Comparison of ENCODE assay signal across 8 cellular contexts in the genomic region with DNA sequence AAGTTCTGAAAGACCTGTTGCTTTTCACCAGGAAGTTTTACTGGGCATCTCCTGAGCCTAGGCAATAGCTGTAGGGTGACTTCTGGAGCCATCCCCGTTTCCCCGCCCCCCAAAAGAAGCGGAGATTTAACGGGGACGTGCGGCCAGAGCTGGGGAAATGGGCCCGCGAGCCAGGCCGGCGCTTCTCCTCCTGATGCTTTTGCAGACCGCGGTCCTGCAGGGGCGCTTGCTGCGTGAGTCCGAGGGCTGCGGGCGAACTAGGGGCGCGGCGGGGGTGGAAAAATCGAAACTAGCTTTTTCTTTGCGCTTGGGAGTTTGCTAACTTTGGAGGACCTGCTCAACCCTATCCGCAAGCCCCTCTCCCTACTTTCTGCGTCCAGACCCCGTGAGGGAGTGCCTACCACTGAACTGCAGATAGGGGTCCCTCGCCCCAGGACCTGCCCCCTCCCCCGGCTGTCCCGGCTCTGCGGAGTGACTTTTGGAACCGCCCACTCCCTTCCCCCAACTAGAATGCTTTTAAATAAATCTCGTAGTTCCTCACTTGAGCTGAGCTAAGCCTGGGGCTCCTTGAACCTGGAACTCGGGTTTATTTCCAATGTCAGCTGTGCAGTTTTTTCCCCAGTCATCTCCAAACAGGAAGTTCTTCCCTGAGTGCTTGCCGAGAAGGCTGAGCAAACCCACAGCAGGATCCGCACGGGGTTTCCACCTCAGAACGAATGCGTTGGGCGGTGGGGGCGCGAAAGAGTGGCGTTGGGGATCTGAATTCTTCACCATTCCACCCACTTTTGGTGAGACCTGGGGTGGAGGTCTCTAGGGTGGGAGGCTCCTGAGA. TPM values are rescaled to one million over a fixed set of nuclear protein-coding genes. Genes with fewer than 3 reads are reported as not detected.
DNase-seq lines count a peak whose midpoint lies in the region; ATAC-seq and TF ChIP-seq lines count a peak whose summit lies in the region.

TSS of gene HFE (plus strand) at position 146 of the 832 bp plus-strand sequence. CDS start at position 158, 12 bp downstream.

- peaks cover 0 to 3% (median 0%) of the 10 kb centered on the region in 5 donors for H3K9me3 Mint-ChIP-seq in CD8-positive, alpha-beta memory T cell
- H3K9me3 Mint-ChIP-seq in effector memory CD8-positive, alpha-beta T cell = no peaks in the 10 kb centered on the region
- no peaks in the 10 kb centered on the region for H3K9me3 Mint-ChIP-seq in stimulated activated naive CD8-positive, alpha-beta T cell treated with anti-CD3 and anti-CD28 coated beads, Interleukin-15, Interleukin-2, amounts not matched to agents 100 ng/mL and 50 ng/mL, for 24 hours

- peak; percentile 31 for ATAC-seq in effector memory CD8-positive, alpha-beta T cell (replicated peaks)
- peak; percentile 75 for ATAC-seq in lung (ENCODE audit: insufficient read depth, low FRiP score)
- ATAC-seq in GM18907 (IDR thresholded peaks at IDR 0.05; ENCODE audit: unreplicated experiment) = no peak
- no peak for ATAC-seq in GM19467 (IDR thresholded peaks at IDR 0.05; ENCODE audit: unreplicated experiment)

- peak within 1 kb of the TSS; percentile 88 to 96 (median 91) for H3K4me3 Mint-ChIP-seq in CD8-positive, alpha-beta memory T cell
- H3K4me3 Mint-ChIP-seq in effector memory CD8-positive, alpha-beta T cell = peak within 1 kb of the TSS; percentile 87 to 90
- peak within 1 kb of the TSS; percentile 82 for H3K4me3 Mint-ChIP-seq in stimulated activated naive CD8-positive, alpha-beta T cell treated with anti-CD3 and anti-CD28 coated beads, Interleukin-15, Interleukin-2, amounts not matched to agents 100 ng/mL and 50 ng/mL, for 24 hours

- peak within 1 kb of the TSS; percentile 70 for H3K27ac ChIP-seq in CD8-positive, alpha-beta memory T cell (ENCODE audit: low read depth, low read length)
- H3K27ac ChIP-seq in HUES48 (ENCODE audit: low read depth, low read length) = no peak within 1 kb of the TSS
- H3K27ac ChIP-seq in lung (ENCODE audit: low read depth in 1 of 2, low read length in 1 of 2) = peak within 1 kb of the TSS; percentile 76 to 95

- peak within 1 kb of the TSS; percentile 78 to 95 (median 89) for H3K27ac Mint-ChIP-seq in CD8-positive, alpha-beta memory T cell
- H3K27ac Mint-ChIP-seq in effector memory CD8-positive, alpha-beta T cell = peak within 1 kb of the TSS; percentile 76 to 89
- H3K27ac Mint-ChIP-seq in stimulated activated naive CD8-positive, alpha-beta T cell treated with anti-CD3 and anti-CD28 coated beads, Interleukin-15, Interleukin-2, amounts not matched to agents 100 ng/mL and 50 ng/mL, for 24 hours = peak within 1 kb of the TSS; percentile 74

- TF ChIP-seq CTCF in lung (IDR thresholded peaks at IDR 0.05; ENCODE audit: control extremely low read depth, extremely low read depth) = no peak

- peaks cover 0 to 7% (median 4%) of the 10 kb centered on the region in 3 donors for H3K36me3 Mint-ChIP-seq in CD8-positive, alpha-beta memory T cell
- H3K36me3 Mint-ChIP-seq in effector memory CD8-positive, alpha-beta T cell (ENCODE audit: insufficient read depth) = peaks cover 3% of the 10 kb centered on the region
- H3K36me3 Mint-ChIP-seq in stimulated activated naive CD8-positive, alpha-beta T cell treated with anti-CD3 and anti-CD28 coated beads, Interleukin-15, Interleukin-2, amounts not matched to agents 100 ng/mL and 50 ng/mL, for 24 hours (ENCODE audit: low read depth) = no peaks in the 10 kb centered on the region

- no peaks in the 10 kb centered on the region for H3K27me3 Mint-ChIP-seq in CD8-positive, alpha-beta memory T cell
- no peaks in the 10 kb centered on the region for H3K27me3 Mint-ChIP-seq in effector memory CD8-positive, alpha-beta T cell
- no peaks in the 10 kb centered on the region for H3K27me3 Mint-ChIP-seq in stimulated activated naive CD8-positive, alpha-beta T cell treated with anti-CD3 and anti-CD28 coated beads, Interleukin-15, Interleukin-2, amounts not matched to agents 100 ng/mL and 50 ng/mL, for 24 hours

- WGBS in lung, 2 donors = 1 to 2% methylated on average over 40 to 41 of the region's 41 CpGs

- H3K4me1 ChIP-seq in CD8-positive, alpha-beta memory T cell (ENCODE audit: insufficient read depth, low read length) = peaks cover 26% of the 10 kb centered on the region
- H3K4me1 ChIP-seq in HUES48 (ENCODE audit: control insufficient read depth, insufficient read depth, low read length) = peaks cover 16% of the 10 kb centered on the region
- peaks cover 2 to 9% of the 10 kb centered on the region in 2 donors for H3K4me1 ChIP-seq in lung (ENCODE audit: control insufficient read depth in 2 of 2, insufficient read depth in 2 of 2, low read length in 2 of 2)

- no peaks in the 10 kb centered on the region for H3K36me3 ChIP-seq in CD8-positive, alpha-beta memory T cell (ENCODE audit: insufficient read depth, low read length)
- no peaks in the 10 kb centered on the region for H3K36me3 ChIP-seq in HUES48 (ENCODE audit: control insufficient read depth, insufficient read depth, low read length)
- H3K36me3 ChIP-seq in lung (ENCODE audit: control insufficient read depth in 2 of 2, insufficient read depth in 2 of 2, low read length in 2 of 2) = no peaks in the 10 kb centered on the region

- H3K9me3 ChIP-seq in CD8-positive, alpha-beta memory T cell (ENCODE audit: low read length) = no peaks in the 10 kb centered on the region
- no peaks in the 10 kb centered on the region for H3K9me3 ChIP-seq in HUES48 (ENCODE audit: control insufficient read depth, insufficient read depth, low read length)
- no peaks in the 10 kb centered on the region for H3K9me3 ChIP-seq in lung (ENCODE audit: control insufficient read depth in 2 of 2, insufficient read depth in 1 of 2, low read length in 1 of 2)

- H3K4me1 Mint-ChIP-seq in CD8-positive, alpha-beta memory T cell = peaks cover 31 to 37% (median 36%) of the 10 kb centered on the region in 3 donors
- peaks cover 18 to 20% of the 10 kb centered on the region in 2 donors for H3K4me1 Mint-ChIP-seq in effector memory CD8-positive, alpha-beta T cell (ENCODE audit: low read depth in 2 of 2)
- peaks cover 39% of the 10 kb centered on the region for H3K4me1 Mint-ChIP-seq in stimulated activated naive CD8-positive, alpha-beta T cell treated with anti-CD3 and anti-CD28 coated beads, Interleukin-15, Interleukin-2, amounts not matched to agents 100 ng/mL and 50 ng/mL, for 24 hours (ENCODE audit: low read depth)

- POLR2A ChIA-PET in CD8-positive, alpha-beta memory T cell (lab: Charles Lee) = interaction anchor here (0.6 to 3.5 kb wide), 15 partner anchors 9 to 112 kb away, joined by 3 to 28 read pairs (median 4); a partner anchor contains a TSS

- H3K27me3 ChIP-seq in CD8-positive, alpha-beta memory T cell (ENCODE audit: insufficient read depth, low read length, poor library complexity, severe bottlenecking) = no peaks in the 10 kb centered on the region
- H3K27me3 ChIP-seq in HUES48 (ENCODE audit: control insufficient read depth, insufficient read depth, low read length) (no peaks in the 10 kb centered on the region), lung (ENCODE audit: control insufficient read depth, insufficient read depth) (no peaks in the 10 kb centered on the region)

- H3K4me3 ChIP-seq in CD8-positive, alpha-beta memory T cell (ENCODE audit: low read length) = peak within 1 kb of the TSS; percentile 86
- peak within 1 kb of the TSS; percentile 64 for H3K4me3 ChIP-seq in HUES48 (ENCODE audit: low read depth, low read length)
- H3K4me3 ChIP-seq in lung = peak within 1 kb of the TSS; percentile 58

- peak within 1 kb of the TSS; percentile 36 for H3K9ac ChIP-seq in HUES48 (ENCODE audit: low read depth, low read length)

- CTCF ChIA-PET in CD8-positive, alpha-beta memory T cell (lab: Charles Lee) = interaction anchor here (1.1 to 15.3 kb wide), 6 partner anchors 9 to 482 kb away, joined by 3 to 375 read pairs (median 8); a partner anchor contains a TSS

- DNase-seq in CD8-positive, alpha-beta memory T cell = peak; percentile 8 to 49 (median 27)
- peak; percentile 12 to 16 for DNase-seq in activated CD4-positive, alpha-beta T cell treated with anti-CD3 and anti-CD28 coated beads, Interleukin-2, amount 50 U/mL, for 4 hours
- peak in 2 of 3 experiments; percentile 13 to 21 for DNase-seq in effector memory CD8-positive, alpha-beta T cell
- DNase-seq in lung (ENCODE audit: low spot score) = peak; percentile 52

RNA-seq across cellular contexts. Expression of gene HFE, which starts in this region (rescaled TPM):
- 1 to 10 TPM in 1 of 2 experiments, under 1 TPM in 1; 0.37 to 1.1 TPM for total RNA-seq in CD8-positive, alpha-beta memory T cell
- 4.8 TPM for polyA plus RNA-seq in CD8-positive, alpha-beta memory T cell
- total RNA-seq in lung = 10 to 100 TPM in 1 of 2 donors, 1 to 10 TPM in 1; 8.3 to 10.7 TPM
- polyA plus RNA-seq in lung = 1 to 10 TPM; 3.1 to 5.7 TPM

Comparison
In these comparisons a context has a peak if more than half of its experiments do, and no peak if none do; other contexts are left out.
1. RNA of gene HFE (total RNA-seq): 8.3 to 10.7 TPM in lung; 0.37 to 1.1 TPM in CD8-positive, alpha-beta memory T cell; every median in the first group is over 4 times any median in the second.
2. ATAC-seq: peak in effector memory CD8-positive, alpha-beta T cell (single experiment) and lung (single experiment); none in GM18907 (single experiment) and GM19467 (single experiment).
3. Peak in every context shown above with its lines, with median percentiles within 50 percentile points of each other: DNase-seq, H3K4me3 ChIP-seq, H3K27ac Mint-ChIP-seq and H3K4me3 Mint-ChIP-seq.